Comparison of ENCODE assay signal across 17 cellular contexts in the genomic region with DNA sequence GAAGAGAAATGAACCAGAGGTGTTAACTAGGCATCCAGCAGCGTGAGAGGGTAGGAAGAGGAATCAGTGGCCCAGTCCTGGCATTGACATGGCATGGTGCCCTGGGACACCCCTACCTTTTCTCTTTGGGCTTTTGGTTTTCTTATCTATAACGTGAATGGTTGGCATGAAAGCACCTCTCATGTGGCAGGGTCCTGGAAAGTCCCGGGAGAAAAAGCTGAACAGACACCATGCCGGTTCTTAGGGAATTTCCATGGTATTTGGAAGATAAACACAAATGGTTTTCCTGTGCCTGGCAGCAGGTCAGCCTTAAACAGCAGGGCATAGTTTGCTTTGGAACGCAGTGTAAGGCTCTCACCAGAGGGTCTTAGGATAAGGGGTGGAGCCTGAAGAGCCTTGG. TPM values are rescaled to one million over a fixed set of nuclear protein-coding genes. Genes with fewer than 3 reads are reported as not detected.
DNase-seq lines count a peak whose midpoint lies in the region; ATAC-seq and TF ChIP-seq lines count a peak whose summit lies in the region.
"Had no signal": no experiment of that assay in that cellular context is flagged by ENCODE, and none has a peak within 500 bp of the region (broad histone marks: within the 10 kb centered on the region; RNA-seq: fewer than 3 reads in every experiment).

No MANE protein-coding gene starts in this region.

- H3K79me2 ChIP-seq in PC-3 (ENCODE audit: low read length): no peaks in the 10 kb centered on the region

- peaks cover 6% of the 10 kb centered on the region; the same call in 1 of the 2 replicates for H3K27me3 ChIP-seq in PC-3 (ENCODE audit: low read length)
- H3K27me3 ChIP-seq: esophagus muscularis mucosa, tibial artery had no signal

- no peak overlapping the region for H3K4me3 Mint-ChIP-seq in Calu3 (ENCODE audit: low read depth, unreplicated experiment)
- H3K4me3 Mint-ChIP-seq: activated naive CD8-positive, alpha-beta T cell treated with anti-CD3 and anti-CD28 coated beads, Interleukin-2, amount 10 ng/mL, durations not matched to agents 7 days and 5 days; CD4-positive, alpha-beta memory T cell; stimulated activated naive CD8-positive, alpha-beta T cell treated with anti-CD3 and anti-CD28 coated beads, Interleukin-15, Interleukin-2, amounts not matched to agents 100 ng/mL and 50 ng/mL, for 24 hours had no signal

- intact Hi-C loops in Calu3 (cut with micrococcal nuclease; ENCODE audit: unreplicated experiment) (loop anchor here (1.0 to 2.0 kb wide), 2 partner anchors 17 to 93 kb away; no protein-coding TSS in a partner anchor), PC-3 (cut with micrococcal nuclease) (loop anchor here (2.0 kb wide), 1 partner anchor 93 kb away; no protein-coding TSS in a partner anchor)

- BruUV-seq in Calu3 (replicated peaks; lab: Mats Ljungman, UMichigan): no TSS peak
- no TSS peak for BruUV-seq in PC-3 (replicated peaks; lab: Mats Ljungman, UMichigan)

- no peak overlapping the region for H3K9ac ChIP-seq in PC-3 (ENCODE audit: low read length)

- no peak overlapping the region for H2AFZ ChIP-seq in PC-3 (ENCODE audit: low read length)

- peaks cover 8% of the 10 kb centered on the region for H3K27me3 Mint-ChIP-seq in Calu3 (ENCODE audit: unreplicated experiment)

- H3K4me1 ChIP-seq in PC-3 (ENCODE audit: insufficient read depth, low read length): peaks cover 14% of the 10 kb centered on the region

- H3F3A ChIP-seq in PC-3 (ENCODE audit: low read length, unreplicated experiment): no peaks in the 10 kb centered on the region

- peaks cover 5% of the 10 kb centered on the region for H3K36me3 Mint-ChIP-seq in Calu3 (ENCODE audit: insufficient read depth, unreplicated experiment)
- H3K36me3 Mint-ChIP-seq: activated naive CD8-positive, alpha-beta T cell treated with anti-CD3 and anti-CD28 coated beads, Interleukin-2, amount 10 ng/mL, durations not matched to agents 7 days and 5 days; CD4-positive, alpha-beta memory T cell had no signal

- no peak overlapping the region for H3K27ac ChIP-seq in PC-3 (ENCODE audit: low read length)
- peak overlapping the region; percentile 62 for H3K27ac ChIP-seq in cingulate gyrus (ENCODE audit: low read depth, low read length)
- H3K27ac ChIP-seq: esophagus muscularis mucosa, tibial artery had no signal

- no peak overlapping the region for H3K4me3 ChIP-seq in PC-3 (ENCODE audit: low read length)
- H3K4me3 ChIP-seq: esophagus muscularis mucosa, smooth muscle cell, tibial artery had no signal

- ATAC-seq in PC-3: no peak
- no peak for ATAC-seq in GM21447 (IDR thresholded peaks at IDR 0.05; ENCODE audit: unreplicated experiment)
- ATAC-seq in GM18498 (IDR thresholded peaks at IDR 0.05; ENCODE audit: unreplicated experiment): no peak

- POLR2A ChIA-PET in PC-3 (lab: Charles Lee; ENCODE audit: unreplicated experiment): no interaction called here

- no peak for TF ChIP-seq CTCF in Calu3 (IDR thresholded peaks at IDR 0.05; ENCODE audit: unreplicated experiment)
- no peak for TF ChIP-seq CTCF in PC-3 (conservative IDR thresholded peaks at IDR 0.05; ENCODE audit: low read depth, low read length)

- H3K9me3 ChIP-seq in PC-3 (ENCODE audit: low read length): no peaks in the 10 kb centered on the region
- H3K9me3 ChIP-seq: esophagus muscularis mucosa, tibial artery had no signal

- H3K9me3 Mint-ChIP-seq in Calu3 (ENCODE audit: low read depth, unreplicated experiment): no peaks in the 10 kb centered on the region
- H3K9me3 Mint-ChIP-seq: activated naive CD8-positive, alpha-beta T cell treated with anti-CD3 and anti-CD28 coated beads, Interleukin-2, amount 10 ng/mL, durations not matched to agents 7 days and 5 days; stimulated activated naive CD8-positive, alpha-beta T cell treated with anti-CD3 and anti-CD28 coated beads, Interleukin-15, Interleukin-2, amounts not matched to agents 100 ng/mL and 50 ng/mL, for 24 hours had no signal

- no peaks in the 10 kb centered on the region for H3K9me2 ChIP-seq in PC-3 (replicated peaks; ENCODE audit: low read length)

- H4K20me1 ChIP-seq in PC-3 (ENCODE audit: low read length): no peaks in the 10 kb centered on the region

- peak; percentile 29 for DNase-seq in Calu3
- peak; percentile 1 for DNase-seq in PC-3
- DNase-seq in kidney tubule cell (ENCODE audit: low spot score): peak; percentile 57
- no peak for DNase-seq in SW 1271 (lab: John Stamatoyannopoulos, UW)
- DNase-seq in NCI-H1694 treated with DMSO at 0.1 percent for 48 hours (lab: John Stamatoyannopoulos, UW): no peak
- DNase-seq: activated CD4-positive, alpha-beta T cell treated with anti-CD3 and anti-CD28 coated beads for 1 hour; activated naive CD8-positive, alpha-beta T cell treated with anti-CD3 and anti-CD28 coated beads, Interleukin-2, amount 10 ng/mL, durations not matched to agents 7 days and 5 days; CD4-positive, alpha-beta memory T cell; NCI-H510A; stimulated activated CD4-positive, alpha-beta T cell treated with anti-CD3 and anti-CD28 coated beads, Interleukin-4, amount 100 ng/mL, for 24 hours; tibial artery had no signal

- peaks cover 41% of the 10 kb centered on the region for H3K4me1 Mint-ChIP-seq in Calu3 (ENCODE audit: low read depth, unreplicated experiment)
- H3K4me1 Mint-ChIP-seq: activated naive CD8-positive, alpha-beta T cell treated with anti-CD3 and anti-CD28 coated beads, Interleukin-2, amount 10 ng/mL, durations not matched to agents 7 days and 5 days; CD4-positive, alpha-beta memory T cell had no signal

- CTCF ChIA-PET in Calu3 (lab: Charles Lee): interaction anchor here (0.6 kb wide), 1 partner anchor 113 kb away, joined by 3 read pairs; no protein-coding TSS in a partner anchor
- CTCF ChIA-PET in PC-3 (lab: Charles Lee): no interaction called here

- no peaks in the 10 kb centered on the region for H3K36me3 ChIP-seq in PC-3 (ENCODE audit: low read depth, low read length)
- H3K36me3 ChIP-seq: esophagus muscularis mucosa, tibial artery had no signal

- H3K4me2 ChIP-seq in PC-3 (ENCODE audit: low read length): no peak overlapping the region
- H3K4me2 ChIP-seq: smooth muscle cell had no signal

- H3K27ac Mint-ChIP-seq in Calu3 (ENCODE audit: unreplicated experiment): peak overlapping the region; percentile 41
- H3K27ac Mint-ChIP-seq: activated naive CD8-positive, alpha-beta T cell treated with anti-CD3 and anti-CD28 coated beads, Interleukin-2, amount 10 ng/mL, durations not matched to agents 7 days and 5 days; CD4-positive, alpha-beta memory T cell; stimulated activated naive CD8-positive, alpha-beta T cell treated with anti-CD3 and anti-CD28 coated beads, Interleukin-15, Interleukin-2, amounts not matched to agents 100 ng/mL and 50 ng/mL, for 24 hours had no signal

RNA-seq across cellular contexts. Expression of a gene that starts 15.4 kb away (rescaled TPM):
- total RNA-seq in Calu3 (2022) (1.3 and 3.6 TPM in 2 replicates), PC-3 (2014; rRNA removed) (0.11 and 0.35 TPM in 2 replicates)
- total RNA-seq: activated naive CD8-positive, alpha-beta T cell treated with anti-CD3 and anti-CD28 coated beads, Interleukin-2, amount 10 ng/mL, durations not matched to agents 7 days and 5 days; CD4-positive, alpha-beta memory T cell had no signal

Comparison
In these comparisons a context has a peak if more than half of its experiments do, and no peak if none do; other contexts are left out.
1. DNase-seq: peak in Calu3 (single experiment), PC-3 (single experiment) and kidney tubule cell (single experiment); none in SW 1271 (0 of 2) and NCI-H1694 treated with DMSO at 0.1 percent for 48 hours (single experiment).